In genomic region chr5:131164161-131164930, GRCh38 we compare ENCODE assay signal across 8 cellular contexts. TPM values are rescaled to one million over a fixed set of nuclear protein-coding genes. Genes with fewer than 3 reads are reported as not detected.
DNase-seq lines count a peak whose midpoint lies in the region; ATAC-seq, FAIRE-seq and TF ChIP-seq lines count a peak whose summit lies in the region.

No MANE protein-coding gene starts in this region.

- H3K4me1 ChIP-seq in HCT116 (ENCODE audit: control insufficient read depth in 1 of 2, insufficient read depth in 2 of 2, low read length in 2 of 2) (peaks cover 4 to 13% of the 10 kb centered on the region in 2 experiments; a peak in 3 of 4 replicates), MM.1S (ENCODE audit: low read length) (peaks cover 6% of the 10 kb centered on the region; the same call in 1 of the 2 replicates), astrocyte (ENCODE audit: insufficient read depth, low read length) (peaks cover 4% of the 10 kb centered on the region)

- intact Hi-C loops in HCT116 (cut with micrococcal nuclease), result loop anchor here (2.0 kb wide), 1 partner anchor 218 kb away; no protein-coding TSS in a partner anchor

- H3K4me2 ChIP-seq in HCT116 (ENCODE audit: low read length), result peak overlapping the region; percentile 80
- H3K4me2 ChIP-seq in MM.1S (ENCODE audit: low read depth, low read length), result peak overlapping the region; percentile 89
- peak overlapping the region; percentile 95 for H3K4me2 ChIP-seq in astrocyte (ENCODE audit: low read length)

- peaks cover 16% of the 10 kb centered on the region for H3F3A ChIP-seq in MM.1S (ENCODE audit: insufficient read depth, low read length)

- H2AFZ ChIP-seq in HCT116 (ENCODE audit: low read depth, low read length, poor library complexity, severe bottlenecking) (no peak overlapping the region), MM.1S (ENCODE audit: low read length) (peak overlapping the region; percentile 52), astrocyte (ENCODE audit: low read depth, low read length) (peak overlapping the region; percentile 79)

- H4K20me1 ChIP-seq in HCT116 (ENCODE audit: insufficient read depth) (peaks cover 3% of the 10 kb centered on the region; the same call in 1 of the 2 replicates), MM.1S (ENCODE audit: insufficient read depth, low read length) (0 out of 2 replicates have a peak, but pooled peaks cover 2% of the 10 kb centered on the region), astrocyte (ENCODE audit: insufficient read depth, low read length) (peaks cover 5% of the 10 kb centered on the region)

- H3K9me2 ChIP-seq in HCT116 (ENCODE audit: insufficient read depth), result no peaks in the 10 kb centered on the region
- no peaks in the 10 kb centered on the region for H3K9me2 ChIP-seq in MM.1S (replicated peaks; ENCODE audit: insufficient read depth, low read length)

- TF ChIP-seq CTCF in GM10266 (IDR thresholded peaks at IDR 0.05; ENCODE audit: control insufficient read depth, insufficient read depth, low read depth, missing control alignments), result peak; percentile 47
- TF ChIP-seq CTCF in HCT116 (IDR thresholded peaks at IDR 0.05 in 2 of 3, conservative IDR thresholded peaks at IDR 0.05 in 1 of 3; ENCODE audit: borderline replicate concordance in 1 of 3, insufficient read depth in 1 of 3, low read depth in 2 of 3, low read length in 2 of 3), result no peak
- TF ChIP-seq CTCF in MM.1S (IDR thresholded peaks at IDR 0.05; ENCODE audit: low read length), result no peak
- no peak for TF ChIP-seq CTCF in astrocyte (IDR thresholded peaks at IDR 0.05; ENCODE audit: insufficient read depth, low read depth, low read length)

- no TSS peak for BruUV-seq in HCT116 (replicated peaks; lab: Mats Ljungman, UMichigan)

- CTCF ChIA-PET in HCT116 (lab: Charles Lee), result interaction anchor here (1.0 kb wide), 2 partner anchors 218 kb away, joined by 3 to 6 read pairs; no protein-coding TSS in a partner anchor

- H3K27me3 Mint-ChIP-seq in astrocyte (ENCODE audit: low read depth, unreplicated experiment), result no peaks in the 10 kb centered on the region

- H3K9me3 ChIP-seq in HCT116 (ENCODE audit: control insufficient read depth in 1 of 2, insufficient read depth in 1 of 2, low read depth in 1 of 2, low read length in 2 of 2) (no peaks in the 10 kb centered on the region), MM.1S (replicated peaks; ENCODE audit: insufficient read depth, low read length) (no peaks in the 10 kb centered on the region), astrocyte (ENCODE audit: insufficient read depth, low read depth, low read length) (no peaks in the 10 kb centered on the region)

- FAIRE-seq in astrocyte (lab: Jason Lieb, UNC), result no peak

- DNase-seq in GM10266 (ENCODE audit: extremely low spot score) (peak; percentile 74), HCT116 (ENCODE audit: low read depth, low spot score) (no peak), MM.1S (peak; percentile 75), T-helper 22 cell (ENCODE audit: low read depth) (peak; percentile 46), astrocyte (ENCODE audit: low read depth) (peak; percentile 74), hepatic stellate cell (ENCODE audit: low spot score) (peak; percentile 75), retina (peak; percentile 90), SHP77 treated with DMSO at 0.1 percent for 48 hours (lab: John Stamatoyannopoulos, UW) (no peak)

- peak overlapping the region; percentile 87 to 95 for H3K4me3 ChIP-seq in HCT116 (replicated peaks in 1 of 2; ENCODE audit: low read depth in 1 of 2, low read length in 2 of 2)
- peak overlapping the region; percentile 82 for H3K4me3 ChIP-seq in MM.1S (ENCODE audit: low read length)
- peak overlapping the region; percentile 90 for H3K4me3 ChIP-seq in astrocyte (ENCODE audit: insufficient read depth, low read depth, low read length)

- no peaks in the 10 kb centered on the region for H3K27me3 ChIP-seq in HCT116 (ENCODE audit: insufficient read depth, low read length)
- no peaks in the 10 kb centered on the region for H3K27me3 ChIP-seq in MM.1S (replicated peaks; ENCODE audit: insufficient read depth, low read length)
- H3K27me3 ChIP-seq in astrocyte (ENCODE audit: insufficient read depth, low read length), result no peaks in the 10 kb centered on the region

- no peak for TF ChIP-seq POLR2A in HCT116 (IDR thresholded peaks at IDR 0.05; ENCODE audit: borderline replicate concordance, extremely low read depth, insufficient read depth, insufficient read length)

- no peak for TF ChIP-seq RAD21 in HCT116 (IDR thresholded peaks at IDR 0.05; ENCODE audit: low read depth)

- no peaks in the 10 kb centered on the region for H3K9me3 Mint-ChIP-seq in astrocyte (ENCODE audit: unreplicated experiment)

- POLR2A ChIA-PET in HCT116 (lab: Charles Lee), result no interaction called here

- peak overlapping the region; percentile 95 for H3K4me3 Mint-ChIP-seq in astrocyte (ENCODE audit: unreplicated experiment)

- peaks cover 3% of the 10 kb centered on the region for H3K36me3 Mint-ChIP-seq in astrocyte (ENCODE audit: low read depth, unreplicated experiment)

- H3K36me3 ChIP-seq in HCT116 (ENCODE audit: control insufficient read depth in 1 of 2, insufficient read depth in 2 of 2, low read length in 2 of 2) (peaks cover 27 to 29% of the 10 kb centered on the region in 2 experiments), MM.1S (replicated peaks; ENCODE audit: insufficient read depth, low read length) (peaks cover 17% of the 10 kb centered on the region), astrocyte (ENCODE audit: insufficient read depth, low read length) (peaks cover 18% of the 10 kb centered on the region)

- peak; percentile 62 for ATAC-seq in HCT116

- RAD21 ChIA-PET in HCT116 (lab: Charles Lee; ENCODE audit: low non-redundant PET in 1 of 2, low total read pairs in 2 of 2, uncharacterized antibody in 2 of 2, unreplicated experiment in 2 of 2), result no interaction called here

- H3K9ac ChIP-seq in HCT116 (ENCODE audit: low read length) (peak overlapping the region; percentile 98), MM.1S (ENCODE audit: low read length) (peak overlapping the region; percentile 77), astrocyte (ENCODE audit: low read length) (peak overlapping the region; percentile 97)

- H3K27ac ChIP-seq in HCT116 (ENCODE audit: low read depth, low read length) (peak overlapping the region; percentile 89), MM.1S (ENCODE audit: low read length) (peak overlapping the region; percentile 74), astrocyte (ENCODE audit: low read depth, low read length) (peak overlapping the region; percentile 88)

- peak overlapping the region; percentile 92 for H3K27ac Mint-ChIP-seq in astrocyte (ENCODE audit: unreplicated experiment)

- peaks cover 57% of the 10 kb centered on the region for H3K79me2 ChIP-seq in HCT116 (ENCODE audit: insufficient read depth, low read length)
- H3K79me2 ChIP-seq in MM.1S (ENCODE audit: low read length), result peaks cover 55% of the 10 kb centered on the region
- H3K79me2 ChIP-seq in astrocyte (ENCODE audit: insufficient read depth, low read length), result peaks cover 48% of the 10 kb centered on the region

- H3K4me1 Mint-ChIP-seq in astrocyte (ENCODE audit: low read depth, unreplicated experiment), result peaks cover 6% of the 10 kb centered on the region

TF ChIP-seq in HCT116, 20 proteins besides CTCF, POLR2A, EP300 and RAD21:
- TF ChIP-seq EZH2 (IDR thresholded peaks at IDR 0.05) (no peak), ZFX (IDR thresholded peaks at IDR 0.05) (peak; percentile 99), REST (IDR thresholded peaks at IDR 0.05; ENCODE audit: low read depth) (no peak)
TF ChIP-seq in HCT116: peak in this region for 1.

RNA-seq across cellular contexts. Expression of gene HINT1, which starts 0.7 kb away (rescaled TPM):
- total RNA-seq in HCT116 (2021; ENCODE audit: unreplicated experiment) (222 TPM), astrocyte (217 and 243 TPM in 2 replicates)
- 346 and 354 TPM in 2 replicates for polyA plus RNA-seq in HCT116 (2012)

RNA-seq across cellular contexts. Expression of gene LYRM7, which starts 6.4 kb away (rescaled TPM):
- total RNA-seq in HCT116 (2021; ENCODE audit: unreplicated experiment), result 14.4 TPM
- polyA plus RNA-seq in HCT116 (2012), result 1.1 and 1.6 TPM in 2 replicates
- 6.6 and 7.0 TPM in 2 replicates for total RNA-seq in astrocyte

Comparison
In these comparisons a context has a peak if more than half of its experiments do, and no peak if none do; other contexts are left out.
1. DNase-seq: peak in GM10266 (single experiment), MM.1S (single experiment), T-helper 22 cell (single experiment), astrocyte (single experiment), hepatic stellate cell (single experiment) and retina (single experiment); none in HCT116 (single experiment) and SHP77 treated with DMSO at 0.1 percent for 48 hours (single experiment).
2. Peak in every context shown above with its lines, with median percentiles within 50 percentile points of each other: H3K27ac ChIP-seq, H3K4me2 ChIP-seq, H3K4me3 ChIP-seq and H3K9ac ChIP-seq.